Comparison of ENCODE assay signal across 9 cellular contexts in genomic region chr1:156385534-156386031, GRCh38. TPM values are rescaled to one million over a fixed set of nuclear protein-coding genes. Genes with fewer than 3 reads are reported as not detected.
DNase-seq lines count a peak whose midpoint lies in the region; ATAC-seq, FAIRE-seq and TF ChIP-seq lines count a peak whose summit lies in the region.
"Had no signal": no experiment of that assay in that cellular context is flagged by ENCODE, and none has a peak within 500 bp of the region (broad histone marks: within the 10 kb centered on the region; RNA-seq: fewer than 3 reads in every experiment).

No MANE protein-coding gene starts in this region.

- H2AFZ ChIP-seq in DND-41 (ENCODE audit: low read depth, low read length), result peak overlapping the region; percentile 77

- H3K4me1 ChIP-seq in DND-41 (ENCODE audit: insufficient read depth, low read length), result peaks cover 8% of the 10 kb centered on the region
- no peaks in the 10 kb centered on the region for H3K4me1 ChIP-seq in prostate gland (replicated peaks)

- TF ChIP-seq POLR2A in NB4 (IDR thresholded peaks at IDR 0.05; ENCODE audit: extremely low read depth, insufficient read length) (no peak), prostate gland (IDR thresholded peaks at IDR 0.05) (no peak)

- ATAC-seq in DND-41 (ENCODE audit: insufficient read depth, low read depth), result peak; percentile 83
- ATAC-seq in HG03354 (IDR thresholded peaks at IDR 0.05; ENCODE audit: poor library complexity, severe bottlenecking, unreplicated experiment), result no peak

- H3K9ac ChIP-seq in DND-41 (ENCODE audit: low read depth, low read length), result no peak overlapping the region

- H3K27ac ChIP-seq in DND-41 (ENCODE audit: low read length) (0 out of 2 replicates have a peak overlapping the region, but pooled peaks have one; percentile 5), prostate gland (no peak overlapping the region)

- peak overlapping the region; percentile 41; the same call in 1 of the 2 replicates for H3K4me2 ChIP-seq in DND-41 (ENCODE audit: insufficient read depth, low read length)

- peak; percentile 80 for DNase-seq in DND-41
- peak; percentile 77 for DNase-seq in NB4 (ENCODE audit: low read depth)
- peak; percentile 80 for DNase-seq in SK-N-DZ (ENCODE audit: low spot score)
- DNase-seq in activated naive CD4-positive, alpha-beta T cell treated with Interleukin-2 at 50 U/mL for 16 hours, result peak; percentile 77
- peak; percentile 88 for DNase-seq in globus pallidus (ENCODE audit: low spot score)
- DNase-seq in prostate gland (ENCODE audit: low spot score), result peak; percentile 37
- peak; percentile 76 for DNase-seq in urothelium cell line (ENCODE audit: low spot score)

- WGBS in prostate gland, result 14% methylated on average over 9 of the region's 9 CpGs

- H3K9me3 ChIP-seq in DND-41 (ENCODE audit: insufficient read depth, low read length, severe bottlenecking) (no peaks in the 10 kb centered on the region), prostate gland (no peaks in the 10 kb centered on the region)

- H3K79me2 ChIP-seq in DND-41 (ENCODE audit: insufficient read depth, low read length), result no peaks in the 10 kb centered on the region

- H3K4me3 ChIP-seq in DND-41 (ENCODE audit: low read depth in 1 of 2, low read length in 2 of 2), result no peak overlapping the region
- H3K4me3 ChIP-seq in NB4 (ENCODE audit: low read depth, low read length), result no peak overlapping the region
- no peak overlapping the region for H3K4me3 ChIP-seq in prostate gland

- TF ChIP-seq CTCF in DND-41 (IDR thresholded peaks at IDR 0.05; ENCODE audit: borderline replicate concordance, extremely low read depth, low read length, poor library complexity, severe bottlenecking) (peak; percentile 98), NB4 (IDR thresholded peaks at IDR 0.05; ENCODE audit: low read depth, low read length) (peak; percentile 76), prostate gland (IDR thresholded peaks at IDR 0.05) (peak; percentile 73 to 87 (median 83))

- no peak for FAIRE-seq in urothelium cell line (lab: Jason Lieb, UNC)
- FAIRE-seq: colon had no signal

- H3K27me3 ChIP-seq in DND-41 (ENCODE audit: insufficient read depth, low read length, poor library complexity), result no peaks in the 10 kb centered on the region
- H3K27me3 ChIP-seq in prostate gland (replicated peaks; ENCODE audit: insufficient read depth), result peaks cover 17% of the 10 kb centered on the region

- intact Hi-C loops in prostate gland (cut with DNase I), result loop anchor here (2.0 to 10.0 kb wide), 3 partner anchors 61 to 272 kb away; partner anchors contain the start of gene HAPLN2

- no peaks in the 10 kb centered on the region for H4K20me1 ChIP-seq in DND-41 (ENCODE audit: insufficient read depth, low read length)

- no peaks in the 10 kb centered on the region for H3K36me3 ChIP-seq in DND-41 (ENCODE audit: insufficient read depth, low read length)
- H3K36me3 ChIP-seq in prostate gland, result no peaks in the 10 kb centered on the region

RNA-seq across cellular contexts. Expression of gene RHBG, which starts 16.6 kb away (rescaled TPM):
- polyA plus RNA-seq in SK-N-DZ (2014; cell fraction: cytosol; rRNA removed), result 5.4 and 8.6 TPM in 2 replicates
- 22.8 and 30.3 TPM in 2 replicates for polyA plus RNA-seq in SK-N-DZ (2014; cell fraction: nucleus; rRNA removed)
- total RNA-seq in prostate gland, result under 1 TPM in 1 of 2 donors, not detected in 1; 0.85 TPM

RNA-seq across cellular contexts. Expression of gene TSACC, which starts 47.3 kb away (rescaled TPM):
- polyA plus RNA-seq in SK-N-DZ (2014; cell fraction: cytosol; rRNA removed), result 1.6 and 2.4 TPM in 2 replicates
- 0.91 TPM in 1 of 2 replicates, not detected in the other for polyA plus RNA-seq in SK-N-DZ (2014; cell fraction: nucleus; rRNA removed)
- total RNA-seq in prostate gland, result 10 to 100 TPM in 1 of 2 donors, not detected in 1; 58.7 TPM

RNA-seq across cellular contexts. Expression of gene CCT3, which starts 47.5 kb away (rescaled TPM):
- polyA plus RNA-seq in SK-N-DZ (2014; cell fraction: cytosol; rRNA removed), result 1,130 and 1,182 TPM in 2 replicates
- 445 and 623 TPM in 2 replicates for polyA plus RNA-seq in SK-N-DZ (2014; cell fraction: nucleus; rRNA removed)
- total RNA-seq in prostate gland, result 100 to 1,000 TPM; 144 to 167 TPM

Comparison
In these comparisons a context has a peak if more than half of its experiments do, and no peak if none do; other contexts are left out.
1. DNase-seq: peak in every context shown above with its lines; median percentile 88 in globus pallidus; 80 in DND-41; 80 in SK-N-DZ; 77 in NB4; 77 in activated naive CD4-positive, alpha-beta T cell treated with Interleukin-2 at 50 U/mL for 16 hours; 76 in urothelium cell line; 37 in prostate gland.